In the genomic region with DNA sequence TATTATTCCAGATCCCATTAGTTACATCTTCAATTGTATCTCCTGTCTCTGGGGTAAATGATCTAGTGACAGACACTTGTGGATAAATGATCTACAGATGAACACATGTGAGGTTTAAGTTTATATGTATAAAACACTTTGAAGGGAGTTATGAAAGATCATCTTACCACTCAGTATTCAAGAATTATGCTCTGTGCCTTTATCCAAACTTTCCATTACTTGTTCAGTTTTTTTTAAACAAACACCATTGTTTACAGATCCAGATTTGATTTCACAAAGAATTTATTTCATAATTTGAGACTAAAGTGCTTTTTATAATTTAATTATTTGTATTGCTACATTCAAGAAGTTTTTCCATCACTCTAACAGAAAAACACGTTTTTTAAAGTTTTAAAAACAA, we compare ENCODE assay signal across 18 cellular contexts.
"Had no signal": no experiment of that assay in that cellular context is flagged by ENCODE, and none has a peak within 500 bp of the region (broad histone marks: within the 10 kb centered on the region; RNA-seq: fewer than 3 reads in every experiment).

No MANE protein-coding gene starts in this region.

- ATAC-seq: naive thymus-derived CD4-positive, alpha-beta T cell had no signal

- H3K9me3 ChIP-seq: colonic mucosa, neutrophil, right atrium auricular region, suprapubic skin, thyroid gland, upper lobe of left lung, uterus had no signal

- H3K36me3 ChIP-seq: colonic mucosa, neutrophil, right atrium auricular region, suprapubic skin, thyroid gland, upper lobe of left lung, uterus had no signal

- H3K27me3 ChIP-seq: colonic mucosa, neutrophil, right atrium auricular region, suprapubic skin, thyroid gland, upper lobe of left lung, uterus had no signal

- H3K4me3 ChIP-seq: colonic mucosa, right atrium auricular region, suprapubic skin, thyroid gland, upper lobe of left lung, uterus had no signal

- DNase-seq: colonic mucosa; dermis blood vessel endothelial cell; erythroblast; foreskin melanocyte; head of caudate nucleus; hippocampal formation; kidney glomerular epithelial cell; mesendoderm; naive thymus-derived CD4-positive, alpha-beta T cell; stimulated activated CD4-positive, alpha-beta T cell treated with anti-CD3 and anti-CD28 coated beads, Interleukin-12 subunit alpha, Interleukin-12 subunit beta, amount 100 ng/mL, for 4 hours; stimulated activated naive CD4-positive, alpha-beta T cell treated with Interleukin-2 at 50 U/mL for 16 hours; thyroid gland; upper lobe of left lung; uterus had no signal

- FAIRE-seq: endothelial cell of umbilical vein had no signal

- H3K27ac ChIP-seq: colonic mucosa, neutrophil, right atrium auricular region, suprapubic skin, thyroid gland, upper lobe of left lung, uterus had no signal

- H3K4me1 ChIP-seq: colonic mucosa, right atrium auricular region, suprapubic skin, thyroid gland, upper lobe of left lung, uterus had no signal
